Comparison of ENCODE assay signal across 2 cellular contexts in genomic region chr6:36125575-36125974, GRCh38.
TF ChIP-seq lines count a peak whose summit lies in the region.

No MANE protein-coding gene starts in this region.

TF ChIP-seq in IMR-90, 13 proteins besides CTCF, POLR2A, EP300 and RAD21:
- TF ChIP-seq CHD1 (IDR thresholded peaks at IDR 0.05; ENCODE audit: low read depth, low read length) (no peak), RCOR1 (IDR thresholded peaks at IDR 0.05; ENCODE audit: insufficient replicate concordance, low read length) (no peak), ELK1 (IDR thresholded peaks at IDR 0.05; ENCODE audit: borderline replicate concordance, low read depth, low read length) (no peak), USF2 (IDR thresholded peaks at IDR 0.05; ENCODE audit: low read depth, low read length) (no peak), FOS (IDR thresholded peaks at IDR 0.05; ENCODE audit: low read depth, low read length) (no peak), RFX5 (IDR thresholded peaks at IDR 0.05; ENCODE audit: low read depth, low read length) (no peak), MXI1 (IDR thresholded peaks at IDR 0.05; ENCODE audit: borderline replicate concordance, low read depth, low read length) (no peak), NFE2L2 (IDR thresholded peaks at IDR 0.05; ENCODE audit: low read depth, low read length) (no peak), MAZ (IDR thresholded peaks at IDR 0.05; ENCODE audit: borderline replicate concordance, low read depth, low read length) (no peak), CEBPB (IDR thresholded peaks at IDR 0.05; ENCODE audit: low read depth, low read length) (no peak), MAFK (IDR thresholded peaks at IDR 0.05; ENCODE audit: low read depth, low read length) (no peak), SMC3 (IDR thresholded peaks at IDR 0.05; ENCODE audit: low read depth, low read length) (no peak), BHLHE40 (IDR thresholded peaks at IDR 0.05; ENCODE audit: low read depth, low read length) (no peak)

TF ChIP-seq in HepG2, 621 proteins besides CTCF, POLR2A, EP300 and RAD21:
- TF ChIP-seq ZNF619 (CRISPR knock-in tag; IDR thresholded peaks at IDR 0.05) (no peak), ZKSCAN1 (IDR thresholded peaks at IDR 0.05; ENCODE audit: low read length) (peak; percentile 75), SUZ12 (IDR thresholded peaks at IDR 0.05; ENCODE audit: low read depth, low read length) (no peak), ZNF350 (CRISPR knock-in tag; IDR thresholded peaks at IDR 0.05; ENCODE audit: borderline replicate concordance, low read depth) (no peak), KLF11 (CRISPR knock-in tag; IDR thresholded peaks at IDR 0.05) (no peak)
